ENCODE assay signal across 1 cellular context in the genomic region with DNA sequence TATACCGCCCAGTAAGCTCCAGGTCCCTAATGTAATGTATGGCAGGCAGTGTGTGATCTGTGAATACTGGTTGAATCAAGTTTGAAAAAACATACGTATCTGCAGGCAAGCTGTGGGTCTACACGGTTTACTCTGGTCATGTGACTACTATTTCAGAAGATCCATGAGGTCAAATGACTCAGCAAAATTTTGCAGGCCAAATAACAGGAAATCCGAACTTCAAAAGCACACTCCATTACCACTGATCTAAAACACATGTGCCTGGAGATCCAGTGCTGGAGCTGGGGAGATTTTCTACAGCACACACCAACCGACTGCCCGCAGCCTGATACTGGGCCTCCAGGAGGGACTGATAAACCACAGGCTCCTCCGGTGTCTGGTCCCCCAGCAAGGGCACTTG.
A peak's percentile ranks its signal among the peaks of the same experiment; 100 is the strongest.
TF ChIP-seq lines count a peak whose summit lies in the region.

No MANE protein-coding gene starts in this region.

TF ChIP-seq in K562, 482 proteins besides CTCF, POLR2A, EP300 and RAD21 (continued from another document):
- TF ChIP-seq, protein P1, sequence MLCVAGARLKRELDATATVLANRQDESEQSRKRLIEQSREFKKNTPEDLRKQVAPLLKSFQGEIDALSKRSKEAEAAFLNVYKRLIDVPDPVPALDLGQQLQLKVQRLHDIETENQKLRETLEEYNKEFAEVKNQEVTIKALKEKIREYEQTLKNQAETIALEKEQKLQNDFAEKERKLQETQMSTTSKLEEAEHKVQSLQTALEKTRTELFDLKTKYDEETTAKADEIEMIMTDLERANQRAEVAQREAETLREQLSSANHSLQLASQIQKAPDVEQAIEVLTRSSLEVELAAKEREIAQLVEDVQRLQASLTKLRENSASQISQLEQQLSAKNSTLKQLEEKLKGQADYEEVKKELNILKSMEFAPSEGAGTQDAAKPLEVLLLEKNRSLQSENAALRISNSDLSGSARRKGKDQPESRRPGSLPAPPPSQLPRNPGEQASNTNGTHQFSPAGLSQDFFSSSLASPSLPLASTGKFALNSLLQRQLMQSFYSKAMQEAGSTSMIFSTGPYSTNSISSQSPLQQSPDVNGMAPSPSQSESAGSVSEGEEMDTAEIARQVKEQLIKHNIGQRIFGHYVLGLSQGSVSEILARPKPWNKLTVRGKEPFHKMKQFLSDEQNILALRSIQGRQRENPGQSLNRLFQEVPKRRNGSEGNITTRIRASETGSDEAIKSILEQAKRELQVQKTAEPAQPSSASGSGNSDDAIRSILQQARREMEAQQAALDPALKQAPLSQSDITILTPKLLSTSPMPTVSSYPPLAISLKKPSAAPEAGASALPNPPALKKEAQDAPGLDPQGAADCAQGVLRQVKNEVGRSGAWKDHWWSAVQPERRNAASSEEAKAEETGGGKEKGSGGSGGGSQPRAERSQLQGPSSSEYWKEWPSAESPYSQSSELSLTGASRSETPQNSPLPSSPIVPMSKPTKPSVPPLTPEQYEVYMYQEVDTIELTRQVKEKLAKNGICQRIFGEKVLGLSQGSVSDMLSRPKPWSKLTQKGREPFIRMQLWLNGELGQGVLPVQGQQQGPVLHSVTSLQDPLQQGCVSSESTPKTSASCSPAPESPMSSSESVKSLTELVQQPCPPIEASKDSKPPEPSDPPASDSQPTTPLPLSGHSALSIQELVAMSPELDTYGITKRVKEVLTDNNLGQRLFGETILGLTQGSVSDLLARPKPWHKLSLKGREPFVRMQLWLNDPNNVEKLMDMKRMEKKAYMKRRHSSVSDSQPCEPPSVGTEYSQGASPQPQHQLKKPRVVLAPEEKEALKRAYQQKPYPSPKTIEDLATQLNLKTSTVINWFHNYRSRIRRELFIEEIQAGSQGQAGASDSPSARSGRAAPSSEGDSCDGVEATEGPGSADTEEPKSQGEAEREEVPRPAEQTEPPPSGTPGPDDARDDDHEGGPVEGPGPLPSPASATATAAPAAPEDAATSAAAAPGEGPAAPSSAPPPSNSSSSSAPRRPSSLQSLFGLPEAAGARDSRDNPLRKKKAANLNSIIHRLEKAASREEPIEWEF (CRISPR knock-in tag; IDR thresholded peaks at IDR 0.05), result peak; percentile 42; the same call in 1 of the 2 replicates
- no peak for TF ChIP-seq LARP7 (IDR thresholded peaks at IDR 0.05)
- no peak for TF ChIP-seq E2F3 (CRISPR knock-in tag; IDR thresholded peaks at IDR 0.05)
- TF ChIP-seq ZNF589 (CRISPR knock-in tag; IDR thresholded peaks at IDR 0.05; ENCODE audit: low read depth), result peak; percentile 33; the same call in 1 of the 2 replicates
- no peak for TF ChIP-seq HMG20A (CRISPR knock-in tag; conservative IDR thresholded peaks at IDR 0.05)
- peak; percentile 27; the same call in 1 of the 2 replicates for TF ChIP-seq NCOR1 (IDR thresholded peaks at IDR 0.05)
- TF ChIP-seq CXXC5 (CRISPR knock-in tag; IDR thresholded peaks at IDR 0.05), result 0 out of 2 replicates have a peak, but pooled peaks have one; percentile 20
- TF ChIP-seq ZKSCAN8 (CRISPR knock-in tag; IDR thresholded peaks at IDR 0.05), result peak; percentile 48; the same call in 1 of the 2 replicates
- peak; percentile 53; the same call in 1 of the 2 replicates for TF ChIP-seq DMBX1 (CRISPR knock-in tag; IDR thresholded peaks at IDR 0.05; ENCODE audit: borderline replicate concordance)
- TF ChIP-seq MAFF (IDR thresholded peaks at IDR 0.05; ENCODE audit: low read length), result peak; percentile 93
- peak; percentile 95 for TF ChIP-seq BACH1 (tag; IDR thresholded peaks at IDR 0.05)
- no peak for TF ChIP-seq SAP30 (IDR thresholded peaks at IDR 0.05; ENCODE audit: borderline replicate concordance, insufficient read depth, low read depth, low read length, poor library complexity, severe bottlenecking)
- TF ChIP-seq HDGF (IDR thresholded peaks at IDR 0.05), result no peak
- TF ChIP-seq ZC3H8 (IDR thresholded peaks at IDR 0.05), result no peak
- TF ChIP-seq ZZZ3 (IDR thresholded peaks at IDR 0.05), result no peak
- TF ChIP-seq PBX2 (CRISPR knock-in tag; IDR thresholded peaks at IDR 0.05; ENCODE audit: low read depth), result no peak
- TF ChIP-seq PBX2 (tag; conservative IDR thresholded peaks at IDR 0.05; ENCODE audit: low read depth), result no peak
- TF ChIP-seq, protein P2, sequence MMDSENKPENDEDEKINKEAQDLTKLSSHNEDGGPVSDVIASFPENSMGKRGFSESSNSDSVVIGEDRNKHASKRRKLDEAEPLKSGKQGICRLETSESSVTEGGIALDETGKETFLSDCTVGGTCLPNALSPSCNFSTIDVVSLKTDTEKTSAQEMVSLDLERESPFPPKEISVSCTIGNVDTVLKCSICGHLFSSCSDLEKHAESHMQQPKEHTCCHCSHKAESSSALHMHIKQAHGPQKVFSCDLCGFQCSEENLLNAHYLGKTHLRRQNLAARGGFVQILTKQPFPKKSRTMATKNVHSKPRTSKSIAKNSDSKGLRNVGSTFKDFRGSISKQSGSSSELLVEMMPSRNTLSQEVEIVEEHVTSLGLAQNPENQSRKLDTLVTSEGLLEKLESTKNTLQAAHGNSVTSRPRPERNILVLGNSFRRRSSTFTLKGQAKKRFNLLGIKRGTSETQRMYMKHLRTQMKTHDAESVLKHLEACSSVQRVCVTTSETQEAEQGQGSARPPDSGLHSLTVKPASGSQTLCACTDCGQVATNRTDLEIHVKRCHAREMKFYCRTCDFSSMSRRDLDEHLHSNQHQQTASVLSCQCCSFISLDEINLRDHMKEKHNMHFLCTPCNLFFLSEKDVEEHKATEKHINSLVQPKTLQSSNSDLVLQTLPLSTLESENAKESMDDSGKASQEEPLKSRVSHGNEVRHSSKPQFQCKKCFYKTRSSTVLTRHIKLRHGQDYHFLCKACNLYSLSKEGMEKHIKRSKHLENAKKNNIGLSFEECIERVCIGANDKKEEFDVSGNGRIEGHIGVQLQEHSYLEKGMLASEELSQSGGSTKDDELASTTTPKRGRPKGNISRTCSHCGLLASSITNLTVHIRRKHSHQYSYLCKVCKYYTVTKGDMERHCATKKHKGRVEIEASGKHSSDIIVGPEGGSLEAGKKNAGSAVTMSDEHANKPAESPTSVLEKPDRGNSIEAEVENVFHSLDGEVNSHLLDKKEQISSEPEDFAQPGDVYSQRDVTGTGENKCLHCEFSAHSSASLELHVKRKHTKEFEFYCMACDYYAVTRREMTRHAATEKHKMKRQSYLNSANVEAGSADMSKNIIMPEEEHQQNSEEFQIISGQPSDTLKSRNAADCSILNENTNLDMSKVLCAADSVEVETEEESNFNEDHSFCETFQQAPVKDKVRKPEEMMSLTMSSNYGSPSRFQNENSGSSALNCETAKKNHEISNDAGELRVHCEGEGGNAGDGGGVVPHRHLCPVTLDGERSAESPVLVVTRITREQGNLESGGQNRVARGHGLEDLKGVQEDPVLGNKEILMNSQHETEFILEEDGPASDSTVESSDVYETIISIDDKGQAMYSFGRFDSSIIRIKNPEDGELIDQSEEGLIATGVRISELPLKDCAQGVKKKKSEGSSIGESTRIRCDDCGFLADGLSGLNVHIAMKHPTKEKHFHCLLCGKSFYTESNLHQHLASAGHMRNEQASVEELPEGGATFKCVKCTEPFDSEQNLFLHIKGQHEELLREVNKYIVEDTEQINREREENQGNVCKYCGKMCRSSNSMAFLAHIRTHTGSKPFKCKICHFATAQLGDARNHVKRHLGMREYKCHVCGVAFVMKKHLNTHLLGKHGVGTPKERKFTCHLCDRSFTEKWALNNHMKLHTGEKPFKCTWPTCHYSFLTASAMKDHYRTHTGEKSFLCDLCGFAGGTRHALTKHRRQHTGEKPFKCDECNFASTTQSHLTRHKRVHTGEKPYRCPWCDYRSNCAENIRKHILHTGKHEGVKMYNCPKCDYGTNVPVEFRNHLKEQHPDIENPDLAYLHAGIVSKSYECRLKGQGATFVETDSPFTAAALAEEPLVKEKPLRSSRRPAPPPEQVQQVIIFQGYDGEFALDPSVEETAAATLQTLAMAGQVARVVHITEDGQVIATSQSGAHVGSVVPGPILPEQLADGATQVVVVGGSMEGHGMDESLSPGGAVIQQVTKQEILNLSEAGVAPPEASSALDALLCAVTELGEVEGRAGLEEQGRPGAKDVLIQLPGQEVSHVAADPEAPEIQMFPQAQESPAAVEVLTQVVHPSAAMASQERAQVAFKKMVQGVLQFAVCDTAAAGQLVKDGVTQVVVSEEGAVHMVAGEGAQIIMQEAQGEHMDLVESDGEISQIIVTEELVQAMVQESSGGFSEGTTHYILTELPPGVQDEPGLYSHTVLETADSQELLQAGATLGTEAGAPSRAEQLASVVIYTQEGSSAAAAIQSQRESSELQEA (IDR thresholded peaks at IDR 0.05; ENCODE audit: low read depth), result no peak
- TF ChIP-seq NFATC3 (IDR thresholded peaks at IDR 0.05), result no peak
- TF ChIP-seq EHMT2 (IDR thresholded peaks at IDR 0.05), result 0 out of 2 replicates have a peak, but pooled peaks have one; percentile 15
- TF ChIP-seq YBX1 (IDR thresholded peaks at IDR 0.05), result no peak
- peak; percentile 48 for TF ChIP-seq ARID1B (IDR thresholded peaks at IDR 0.05)
- no peak for TF ChIP-seq TAF1 (IDR thresholded peaks at IDR 0.05; ENCODE audit: control insufficient read depth, extremely low read depth, insufficient read depth, low read length, severe bottlenecking)
- 0 out of 2 replicates have a peak, but pooled peaks have one; percentile 9 for TF ChIP-seq ATF3 (IDR thresholded peaks at IDR 0.05)
- TF ChIP-seq ATF3 (CRISPR knock-in tag; conservative IDR thresholded peaks at IDR 0.05), result no peak
- no peak for TF ChIP-seq GTF3C2 (IDR thresholded peaks at IDR 0.05; ENCODE audit: borderline replicate concordance, extremely low read depth, insufficient read length)
- peak; percentile 21; the same call in 1 of the 2 replicates for TF ChIP-seq ZFX (CRISPR knock-in tag; IDR thresholded peaks at IDR 0.05)
- no peak for TF ChIP-seq ADNP (tag; IDR thresholded peaks at IDR 0.05)
- no peak for TF ChIP-seq KDM5B (IDR thresholded peaks at IDR 0.05; ENCODE audit: insufficient replicate concordance, low read depth, low read length)
